In genomic region chr2:167310442-167310841, GRCh38 we compare ENCODE assay signal across 1 cellular context.
TF ChIP-seq lines count a peak whose summit lies in the region.

No MANE protein-coding gene starts in this region.

TF ChIP-seq in H1, 55 proteins besides CTCF, POLR2A, EP300 and RAD21:
- TF ChIP-seq KDM4A (IDR thresholded peaks at IDR 0.05; ENCODE audit: low read depth, low read length, severe bottlenecking) (no peak), BACH1 (IDR thresholded peaks at IDR 0.05; ENCODE audit: low read length) (no peak), RBBP5 (IDR thresholded peaks at IDR 0.05; ENCODE audit: borderline replicate concordance, low read depth, low read length) (no peak), YY1 (IDR thresholded peaks at IDR 0.05; ENCODE audit: low read depth, low read length) (no peak), EGR1 (IDR thresholded peaks at IDR 0.05; ENCODE audit: borderline replicate concordance, low read depth, low read length) (no peak)
